Comparison of ENCODE assay signal across 1 cellular context in the genomic region with DNA sequence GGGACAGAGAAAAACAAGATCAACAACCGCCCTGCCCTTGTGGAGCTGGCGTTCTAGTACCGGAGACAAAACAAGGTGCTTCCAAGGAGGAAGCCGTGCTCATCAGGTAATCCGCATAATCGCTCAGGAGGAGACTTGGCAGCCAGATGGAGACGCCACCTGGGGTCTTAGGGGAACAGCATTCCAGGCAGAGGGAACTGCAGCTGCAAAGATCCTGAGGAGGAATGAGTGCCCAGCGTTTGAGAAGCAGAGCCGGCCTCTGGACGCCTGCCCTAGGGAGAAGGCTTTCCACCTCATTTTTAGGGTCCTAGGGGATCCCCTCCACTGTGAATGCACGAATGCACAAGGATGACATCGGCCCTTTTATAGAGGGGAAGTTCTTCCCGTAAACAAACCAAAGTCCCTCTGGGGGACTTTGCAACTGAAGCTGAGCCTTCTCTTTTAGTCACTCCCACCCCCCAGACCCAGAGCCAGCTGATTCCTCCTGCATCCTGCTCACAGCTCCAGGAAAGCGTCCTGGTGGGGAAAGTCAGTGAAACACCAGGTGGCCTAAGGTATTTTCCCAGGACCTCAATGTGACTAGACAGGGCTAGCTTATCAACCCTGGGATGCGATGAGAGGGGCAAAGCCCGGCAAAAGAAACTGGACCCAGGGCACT.
TF ChIP-seq lines count a peak whose summit lies in the region.

No MANE protein-coding gene starts in this region.

TF ChIP-seq in HepG2, 621 proteins besides CTCF, POLR2A, EP300 and RAD21 (continues in another document):
- no peak for TF ChIP-seq PTBP1 (IDR thresholded peaks at IDR 0.05; ENCODE audit: low read depth, low read length, poor library complexity, severe bottlenecking)
- TF ChIP-seq ZSCAN31 (CRISPR knock-in tag; IDR thresholded peaks at IDR 0.05; ENCODE audit: low read depth) = no peak
- no peak for TF ChIP-seq ZNF792 (CRISPR knock-in tag; IDR thresholded peaks at IDR 0.05)
- TF ChIP-seq KLF11 (CRISPR knock-in tag; IDR thresholded peaks at IDR 0.05) = no peak
- TF ChIP-seq ZNF430 (CRISPR knock-in tag; IDR thresholded peaks at IDR 0.05) = 0 out of 2 replicates have a peak, but pooled peaks have one; percentile 33
- no peak for TF ChIP-seq ZNF3 (CRISPR knock-in tag; IDR thresholded peaks at IDR 0.05)
- TF ChIP-seq, protein P1, sequence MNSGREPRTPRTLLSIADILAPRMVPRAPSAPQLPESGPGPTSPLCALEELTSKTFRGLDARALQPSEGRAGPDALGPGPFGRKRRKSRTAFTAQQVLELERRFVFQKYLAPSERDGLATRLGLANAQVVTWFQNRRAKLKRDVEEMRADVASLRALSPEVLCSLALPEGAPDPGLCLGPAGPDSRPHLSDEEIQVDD (CRISPR knock-in tag; IDR thresholded peaks at IDR 0.05; ENCODE audit: borderline replicate concordance) = no peak
- peak; percentile 62 for TF ChIP-seq HNF4A (CRISPR knock-in tag; IDR thresholded peaks at IDR 0.05)
- no peak for TF ChIP-seq REL (CRISPR knock-in tag; conservative IDR thresholded peaks at IDR 0.05)
- peak; percentile 41; the same call in 1 of the 2 replicates for TF ChIP-seq POLR2AphosphoS5 (IDR thresholded peaks at IDR 0.05; ENCODE audit: low read depth, low read length)
- TF ChIP-seq, protein P2, sequence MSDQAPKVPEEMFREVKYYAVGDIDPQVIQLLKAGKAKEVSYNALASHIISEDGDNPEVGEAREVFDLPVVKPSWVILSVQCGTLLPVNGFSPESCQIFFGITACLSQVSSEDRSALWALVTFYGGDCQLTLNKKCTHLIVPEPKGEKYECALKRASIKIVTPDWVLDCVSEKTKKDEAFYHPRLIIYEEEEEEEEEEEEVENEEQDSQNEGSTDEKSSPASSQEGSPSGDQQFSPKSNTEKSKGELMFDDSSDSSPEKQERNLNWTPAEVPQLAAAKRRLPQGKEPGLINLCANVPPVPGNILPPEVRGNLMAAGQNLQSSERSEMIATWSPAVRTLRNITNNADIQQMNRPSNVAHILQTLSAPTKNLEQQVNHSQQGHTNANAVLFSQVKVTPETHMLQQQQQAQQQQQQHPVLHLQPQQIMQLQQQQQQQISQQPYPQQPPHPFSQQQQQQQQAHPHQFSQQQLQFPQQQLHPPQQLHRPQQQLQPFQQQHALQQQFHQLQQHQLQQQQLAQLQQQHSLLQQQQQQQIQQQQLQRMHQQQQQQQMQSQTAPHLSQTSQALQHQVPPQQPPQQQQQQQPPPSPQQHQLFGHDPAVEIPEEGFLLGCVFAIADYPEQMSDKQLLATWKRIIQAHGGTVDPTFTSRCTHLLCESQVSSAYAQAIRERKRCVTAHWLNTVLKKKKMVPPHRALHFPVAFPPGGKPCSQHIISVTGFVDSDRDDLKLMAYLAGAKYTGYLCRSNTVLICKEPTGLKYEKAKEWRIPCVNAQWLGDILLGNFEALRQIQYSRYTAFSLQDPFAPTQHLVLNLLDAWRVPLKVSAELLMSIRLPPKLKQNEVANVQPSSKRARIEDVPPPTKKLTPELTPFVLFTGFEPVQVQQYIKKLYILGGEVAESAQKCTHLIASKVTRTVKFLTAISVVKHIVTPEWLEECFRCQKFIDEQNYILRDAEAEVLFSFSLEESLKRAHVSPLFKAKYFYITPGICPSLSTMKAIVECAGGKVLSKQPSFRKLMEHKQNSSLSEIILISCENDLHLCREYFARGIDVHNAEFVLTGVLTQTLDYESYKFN (CRISPR knock-in tag; conservative IDR thresholded peaks at IDR 0.05) = peak; percentile 68
- no peak for TF ChIP-seq IRF1 (CRISPR knock-in tag; IDR thresholded peaks at IDR 0.05; ENCODE audit: low read depth)
- TF ChIP-seq TOPORS (CRISPR knock-in tag; IDR thresholded peaks at IDR 0.05) = no peak
- no peak for TF ChIP-seq ZNF30 (CRISPR knock-in tag; IDR thresholded peaks at IDR 0.05)
- no peak for TF ChIP-seq ZNF512 (CRISPR knock-in tag; IDR thresholded peaks at IDR 0.05)
- TF ChIP-seq PRDM15 (CRISPR knock-in tag; IDR thresholded peaks at IDR 0.05) = no peak
- TF ChIP-seq SAP130 (CRISPR knock-in tag; IDR thresholded peaks at IDR 0.05; ENCODE audit: low read depth) = peak; percentile 39; the same call in 1 of the 2 replicates
- TF ChIP-seq THRA (CRISPR knock-in tag; IDR thresholded peaks at IDR 0.05; ENCODE audit: borderline replicate concordance) = no peak
- TF ChIP-seq BRF2 (CRISPR knock-in tag; IDR thresholded peaks at IDR 0.05) = no peak
- TF ChIP-seq ZBTB20 (CRISPR knock-in tag; IDR thresholded peaks at IDR 0.05; ENCODE audit: borderline replicate concordance, low read depth) = no peak
- no peak for TF ChIP-seq XBP1 (CRISPR knock-in tag; IDR thresholded peaks at IDR 0.05)
- no peak for TF ChIP-seq ELF1 (CRISPR knock-in tag; IDR thresholded peaks at IDR 0.05)
- TF ChIP-seq ZNF253 (CRISPR knock-in tag; IDR thresholded peaks at IDR 0.05; ENCODE audit: borderline replicate concordance) = no peak
- TF ChIP-seq ZBTB8A (CRISPR knock-in tag; IDR thresholded peaks at IDR 0.05; ENCODE audit: borderline replicate concordance, low read depth) = no peak
- TF ChIP-seq RFXAP (CRISPR knock-in tag; IDR thresholded peaks at IDR 0.05; ENCODE audit: borderline replicate concordance) = no peak
- TF ChIP-seq ZNF678 (CRISPR knock-in tag; IDR thresholded peaks at IDR 0.05) = no peak
- TF ChIP-seq, protein P3, sequence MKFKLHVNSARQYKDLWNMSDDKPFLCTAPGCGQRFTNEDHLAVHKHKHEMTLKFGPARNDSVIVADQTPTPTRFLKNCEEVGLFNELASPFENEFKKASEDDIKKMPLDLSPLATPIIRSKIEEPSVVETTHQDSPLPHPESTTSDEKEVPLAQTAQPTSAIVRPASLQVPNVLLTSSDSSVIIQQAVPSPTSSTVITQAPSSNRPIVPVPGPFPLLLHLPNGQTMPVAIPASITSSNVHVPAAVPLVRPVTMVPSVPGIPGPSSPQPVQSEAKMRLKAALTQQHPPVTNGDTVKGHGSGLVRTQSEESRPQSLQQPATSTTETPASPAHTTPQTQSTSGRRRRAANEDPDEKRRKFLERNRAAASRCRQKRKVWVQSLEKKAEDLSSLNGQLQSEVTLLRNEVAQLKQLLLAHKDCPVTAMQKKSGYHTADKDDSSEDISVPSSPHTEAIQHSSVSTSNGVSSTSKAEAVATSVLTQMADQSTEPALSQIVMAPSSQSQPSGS (CRISPR knock-in tag; IDR thresholded peaks at IDR 0.05) = no peak
- TF ChIP-seq, protein P4, sequence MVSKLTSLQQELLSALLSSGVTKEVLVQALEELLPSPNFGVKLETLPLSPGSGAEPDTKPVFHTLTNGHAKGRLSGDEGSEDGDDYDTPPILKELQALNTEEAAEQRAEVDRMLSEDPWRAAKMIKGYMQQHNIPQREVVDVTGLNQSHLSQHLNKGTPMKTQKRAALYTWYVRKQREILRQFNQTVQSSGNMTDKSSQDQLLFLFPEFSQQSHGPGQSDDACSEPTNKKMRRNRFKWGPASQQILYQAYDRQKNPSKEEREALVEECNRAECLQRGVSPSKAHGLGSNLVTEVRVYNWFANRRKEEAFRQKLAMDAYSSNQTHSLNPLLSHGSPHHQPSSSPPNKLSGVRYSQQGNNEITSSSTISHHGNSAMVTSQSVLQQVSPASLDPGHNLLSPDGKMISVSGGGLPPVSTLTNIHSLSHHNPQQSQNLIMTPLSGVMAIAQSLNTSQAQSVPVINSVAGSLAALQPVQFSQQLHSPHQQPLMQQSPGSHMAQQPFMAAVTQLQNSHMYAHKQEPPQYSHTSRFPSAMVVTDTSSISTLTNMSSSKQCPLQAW (CRISPR knock-in tag; IDR thresholded peaks at IDR 0.05) = no peak
- TF ChIP-seq TGIF2 (CRISPR knock-in tag; IDR thresholded peaks at IDR 0.05) = no peak
- no peak for TF ChIP-seq PAWR (CRISPR knock-in tag; IDR thresholded peaks at IDR 0.05; ENCODE audit: borderline replicate concordance)
- TF ChIP-seq ZNF33B (CRISPR knock-in tag; IDR thresholded peaks at IDR 0.05) = no peak
- peak; percentile 29; the same call in 1 of the 2 replicates for TF ChIP-seq PHF21A (CRISPR knock-in tag; IDR thresholded peaks at IDR 0.05)
- TF ChIP-seq ZNF629 (CRISPR knock-in tag; conservative IDR thresholded peaks at IDR 0.05) = no peak
- peak; percentile 65; the same call in 1 of the 2 replicates for TF ChIP-seq DRAP1 (CRISPR knock-in tag; IDR thresholded peaks at IDR 0.05)
- no peak for TF ChIP-seq CENPX (CRISPR knock-in tag; IDR thresholded peaks at IDR 0.05)
- TF ChIP-seq ZNF816 (CRISPR knock-in tag; IDR thresholded peaks at IDR 0.05; ENCODE audit: borderline replicate concordance) = no peak
- 0 out of 2 replicates have a peak, but pooled peaks have one; percentile 31 for TF ChIP-seq SPEN (CRISPR knock-in tag; IDR thresholded peaks at IDR 0.05; ENCODE audit: low read depth)
- no peak for TF ChIP-seq ZSCAN21 (CRISPR knock-in tag; IDR thresholded peaks at IDR 0.05; ENCODE audit: borderline replicate concordance)
- TF ChIP-seq NCOR1 (IDR thresholded peaks at IDR 0.05; ENCODE audit: borderline replicate concordance, low read length) = peak; percentile 46; the same call in 1 of the 2 replicates
- TF ChIP-seq GATAD2A (CRISPR knock-in tag; IDR thresholded peaks at IDR 0.05) = no peak
- TF ChIP-seq ISL2 (CRISPR knock-in tag; IDR thresholded peaks at IDR 0.05) = no peak
- TF ChIP-seq ZFP62 (CRISPR knock-in tag; IDR thresholded peaks at IDR 0.05) = no peak
- TF ChIP-seq, protein P5, sequence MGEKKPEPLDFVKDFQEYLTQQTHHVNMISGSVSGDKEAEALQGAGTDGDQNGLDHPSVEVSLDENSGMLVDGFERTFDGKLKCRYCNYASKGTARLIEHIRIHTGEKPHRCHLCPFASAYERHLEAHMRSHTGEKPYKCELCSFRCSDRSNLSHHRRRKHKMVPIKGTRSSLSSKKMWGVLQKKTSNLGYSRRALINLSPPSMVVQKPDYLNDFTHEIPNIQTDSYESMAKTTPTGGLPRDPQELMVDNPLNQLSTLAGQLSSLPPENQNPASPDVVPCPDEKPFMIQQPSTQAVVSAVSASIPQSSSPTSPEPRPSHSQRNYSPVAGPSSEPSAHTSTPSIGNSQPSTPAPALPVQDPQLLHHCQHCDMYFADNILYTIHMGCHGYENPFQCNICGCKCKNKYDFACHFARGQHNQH (CRISPR knock-in tag; IDR thresholded peaks at IDR 0.05) = no peak
- TF ChIP-seq TAF1 (CRISPR knock-in tag; IDR thresholded peaks at IDR 0.05) = 0 out of 2 replicates have a peak, but pooled peaks have one; percentile 11
- no peak for TF ChIP-seq KLF6 (CRISPR knock-in tag; IDR thresholded peaks at IDR 0.05)
- TF ChIP-seq DMAP1 (CRISPR knock-in tag; IDR thresholded peaks at IDR 0.05) = no peak
- no peak for TF ChIP-seq ZNF274 (CRISPR knock-in tag; IDR thresholded peaks at IDR 0.05)
